Comparison of ENCODE assay signal across 26 cellular contexts in genomic region chr3:108428580-108428979, GRCh38.
DNase-seq lines count a peak whose midpoint lies in the region; ATAC-seq and TF ChIP-seq lines count a peak whose summit lies in the region.
"Had no signal": no experiment of that assay in that cellular context is flagged by ENCODE, and none has a peak within 500 bp of the region (broad histone marks: within the 10 kb centered on the region; RNA-seq: fewer than 3 reads in every experiment).

No MANE protein-coding gene starts in this region.

- H3K27ac Mint-ChIP-seq in memory B cell = peak overlapping the region; percentile 10
- H3K27ac Mint-ChIP-seq: CD4-positive, alpha-beta T cell; immature natural killer cell; mesothelial cell of epicardium; naive thymus-derived CD4-positive, alpha-beta T cell; stimulated activated naive CD8-positive, alpha-beta T cell treated with anti-CD3 and anti-CD28 coated beads, Interleukin-15, amount 100 ng/mL, for 72 hours had no signal

- no peak overlapping the region for H3K4me3 ChIP-seq in choroid plexus epithelial cell (ENCODE audit: low read depth, low read length)
- H3K4me3 ChIP-seq: colonic mucosa, HAP-1 had no signal

- no peaks in the 10 kb centered on the region for H3K27me3 Mint-ChIP-seq in memory B cell
- H3K27me3 Mint-ChIP-seq: CD4-positive, alpha-beta T cell; effector memory CD8-positive, alpha-beta T cell; stimulated activated naive CD8-positive, alpha-beta T cell treated with anti-CD3 and anti-CD28 coated beads, Interleukin-15, amount 100 ng/mL, for 72 hours had no signal

- peaks cover 4% of the 10 kb centered on the region for H3K36me3 Mint-ChIP-seq in memory B cell
- H3K36me3 Mint-ChIP-seq: immature natural killer cell had no signal

- DNase-seq in left ventricle myocardium superior = no peak
- no peak for DNase-seq in cardiac septum (ENCODE audit: low spot score)
- peak; percentile 16 for DNase-seq in choroid plexus epithelial cell (ENCODE audit: low read depth)
- DNase-seq in memory B cell (ENCODE audit: low spot score in 2 of 2) = no peak
- DNase-seq in effector CD8-positive, alpha-beta T cell (lab: John Stamatoyannopoulos, UW) = no peak
- DNase-seq: activated CD4-positive, alpha-beta T cell treated with anti-CD3 and anti-CD28 coated beads for 4 hours; activated naive CD4-positive, alpha-beta T cell; activated T-cell treated with anti-CD3 and anti-CD28 coated beads, Interleukin-2, amount 50 U/mL, for 1 hour; CD4-positive, alpha-beta T cell; colonic mucosa; effector memory CD8-positive, alpha-beta T cell; hippocampal formation; immature natural killer cell; left colon; naive thymus-derived CD4-positive, alpha-beta T cell; NCI-H1436 treated with DMSO at 0.1 percent for 48 hours; NCI-H2107; NCI-H774; OCI-M1; stimulated activated naive CD8-positive, alpha-beta T cell treated with anti-CD3 and anti-CD28 coated beads, Interleukin-15, amount 100 ng/mL, for 72 hours; T-helper 2 cell had no signal

- intact Hi-C loops in left ventricle myocardium superior (cut with micrococcal nuclease) (no loop called here), cardiac septum (cut with DNase I) (no loop called here)

- no peak overlapping the region for H3K4me3 Mint-ChIP-seq in memory B cell
- H3K4me3 Mint-ChIP-seq: CD4-positive, alpha-beta T cell; effector memory CD8-positive, alpha-beta T cell; immature natural killer cell; mesothelial cell of epicardium; naive thymus-derived CD4-positive, alpha-beta T cell; stimulated activated naive CD8-positive, alpha-beta T cell treated with anti-CD3 and anti-CD28 coated beads, Interleukin-15, amount 100 ng/mL, for 72 hours had no signal

- peak; percentile 25 for ATAC-seq in left ventricle myocardium superior
- no peak for ATAC-seq in memory B cell (ENCODE audit: low read depth)
- no peak for ATAC-seq in HG03457 (IDR thresholded peaks at IDR 0.05; ENCODE audit: unreplicated experiment)
- no peak for ATAC-seq in HG03442 (IDR thresholded peaks at IDR 0.05; ENCODE audit: unreplicated experiment)
- ATAC-seq in GM18858 (IDR thresholded peaks at IDR 0.05; ENCODE audit: unreplicated experiment) = no peak
- ATAC-seq: effector memory CD8-positive, alpha-beta T cell; left colon; naive thymus-derived CD4-positive, alpha-beta T cell; stimulated activated naive CD8-positive, alpha-beta T cell treated with anti-CD3 and anti-CD28 coated beads, Interleukin-15, amount 100 ng/mL, for 72 hours had no signal

- H3K9me3 Mint-ChIP-seq in memory B cell = peaks cover 3% of the 10 kb centered on the region
- H3K9me3 Mint-ChIP-seq: effector memory CD8-positive, alpha-beta T cell had no signal

- H3K4me1 Mint-ChIP-seq in memory B cell = peaks cover 9% of the 10 kb centered on the region
- H3K4me1 Mint-ChIP-seq: immature natural killer cell; mesothelial cell of epicardium; stimulated activated naive CD8-positive, alpha-beta T cell treated with anti-CD3 and anti-CD28 coated beads, Interleukin-15, amount 100 ng/mL, for 72 hours had no signal

- TF ChIP-seq CTCF in choroid plexus epithelial cell (conservative IDR thresholded peaks at IDR 0.05; ENCODE audit: low read depth, low read length) = no peak
